In genomic region chr9:105064248-105065118, GRCh38 we compare ENCODE assay signal across 1 cellular context.
TF ChIP-seq lines count a peak whose summit lies in the region.

No MANE protein-coding gene starts in this region.

TF ChIP-seq in K562, 482 proteins besides CTCF, POLR2A, EP300 and RAD21 (continued from another document and continues in another):
- TF ChIP-seq ZNF395 (CRISPR knock-in tag; IDR thresholded peaks at IDR 0.05) (peak; percentile 83; the same call in 1 of the 2 replicates), BCL6 (CRISPR knock-in tag; IDR thresholded peaks at IDR 0.05) (peak; percentile 80), CSDE1 (IDR thresholded peaks at IDR 0.05) (no peak), ZNF398 (CRISPR knock-in tag; IDR thresholded peaks at IDR 0.05) (no peak), TAL1 (IDR thresholded peaks at IDR 0.05) (no peak), ZNF41 (CRISPR knock-in tag; conservative IDR thresholded peaks at IDR 0.05) (peak; percentile 23; the same call in 1 of the 2 replicates), ATF3 (IDR thresholded peaks at IDR 0.05) (peak; percentile 57; the same call in 1 of the 2 replicates), ATF3 (CRISPR knock-in tag; conservative IDR thresholded peaks at IDR 0.05) (no peak), PTRF (tag; IDR thresholded peaks at IDR 0.05) (0 out of 2 replicates have a peak, but pooled peaks have one; percentile 34), CEBPG (CRISPR knock-in tag; IDR thresholded peaks at IDR 0.05) (peak; percentile 71), CEBPG (tag; conservative IDR thresholded peaks at IDR 0.05 in 1 of 2, IDR thresholded peaks at IDR 0.05 in 1 of 2) (peak; percentile 70 to 75; a peak in 3 of 4 replicates), LARP7 (IDR thresholded peaks at IDR 0.05) (no peak), SP2 (IDR thresholded peaks at IDR 0.05; ENCODE audit: extremely low read depth, low read depth, low read length, poor library complexity, severe bottlenecking) (no peak), MIER1 (IDR thresholded peaks at IDR 0.05; ENCODE audit: low read depth) (no peak), ZNF407 (IDR thresholded peaks at IDR 0.05; ENCODE audit: low read depth) (no peak), PYGO2 (tag; IDR thresholded peaks at IDR 0.05) (0 out of 2 replicates have a peak, but pooled peaks have one; percentile 9), SMAD4 (CRISPR knock-in tag; conservative IDR thresholded peaks at IDR 0.05) (peak; percentile 79), ZNF76 (CRISPR knock-in tag; IDR thresholded peaks at IDR 0.05; ENCODE audit: borderline replicate concordance) (peak; percentile 75; the same call in 1 of the 2 replicates), KDM2B (CRISPR knock-in tag; IDR thresholded peaks at IDR 0.05) (no peak), NR2C2 (CRISPR knock-in tag; IDR thresholded peaks at IDR 0.05) (no peak), NR2C2 (tag; IDR thresholded peaks at IDR 0.05) (peak; percentile 71; the same call in 1 of the 2 replicates), TAF7 (tag; IDR thresholded peaks at IDR 0.05) (0 out of 2 replicates have a peak, but pooled peaks have one; percentile 32), ZNF175 (CRISPR knock-in tag; IDR thresholded peaks at IDR 0.05; ENCODE audit: low read depth) (peak; percentile 93)
- TF ChIP-seq, protein P1, sequence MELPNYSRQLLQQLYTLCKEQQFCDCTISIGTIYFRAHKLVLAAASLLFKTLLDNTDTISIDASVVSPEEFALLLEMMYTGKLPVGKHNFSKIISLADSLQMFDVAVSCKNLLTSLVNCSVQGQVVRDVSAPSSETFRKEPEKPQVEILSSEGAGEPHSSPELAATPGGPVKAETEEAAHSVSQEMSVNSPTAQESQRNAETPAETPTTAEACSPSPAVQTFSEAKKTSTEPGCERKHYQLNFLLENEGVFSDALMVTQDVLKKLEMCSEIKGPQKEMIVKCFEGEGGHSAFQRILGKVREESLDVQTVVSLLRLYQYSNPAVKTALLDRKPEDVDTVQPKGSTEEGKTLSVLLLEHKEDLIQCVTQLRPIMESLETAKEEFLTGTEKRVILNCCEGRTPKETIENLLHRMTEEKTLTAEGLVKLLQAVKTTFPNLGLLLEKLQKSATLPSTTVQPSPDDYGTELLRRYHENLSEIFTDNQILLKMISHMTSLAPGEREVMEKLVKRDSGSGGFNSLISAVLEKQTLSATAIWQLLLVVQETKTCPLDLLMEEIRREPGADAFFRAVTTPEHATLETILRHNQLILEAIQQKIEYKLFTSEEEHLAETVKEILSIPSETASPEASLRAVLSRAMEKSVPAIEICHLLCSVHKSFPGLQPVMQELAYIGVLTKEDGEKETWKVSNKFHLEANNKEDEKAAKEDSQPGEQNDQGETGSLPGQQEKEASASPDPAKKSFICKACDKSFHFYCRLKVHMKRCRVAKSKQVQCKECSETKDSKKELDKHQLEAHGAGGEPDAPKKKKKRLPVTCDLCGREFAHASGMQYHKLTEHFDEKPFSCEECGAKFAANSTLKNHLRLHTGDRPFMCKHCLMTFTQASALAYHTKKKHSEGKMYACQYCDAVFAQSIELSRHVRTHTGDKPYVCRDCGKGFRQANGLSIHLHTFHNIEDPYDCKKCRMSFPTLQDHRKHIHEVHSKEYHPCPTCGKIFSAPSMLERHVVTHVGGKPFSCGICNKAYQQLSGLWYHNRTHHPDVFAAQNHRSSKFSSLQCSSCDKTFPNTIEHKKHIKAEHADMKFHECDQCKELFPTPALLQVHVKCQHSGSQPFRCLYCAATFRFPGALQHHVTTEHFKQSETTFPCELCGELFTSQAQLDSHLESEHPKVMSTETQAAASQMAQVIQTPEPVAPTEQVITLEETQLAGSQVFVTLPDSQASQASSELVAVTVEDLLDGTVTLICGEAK (IDR thresholded peaks at IDR 0.05), result no peak
- TF ChIP-seq, protein P1 (CRISPR knock-in tag; IDR thresholded peaks at IDR 0.05), result no peak
- TF ChIP-seq, protein P2, sequence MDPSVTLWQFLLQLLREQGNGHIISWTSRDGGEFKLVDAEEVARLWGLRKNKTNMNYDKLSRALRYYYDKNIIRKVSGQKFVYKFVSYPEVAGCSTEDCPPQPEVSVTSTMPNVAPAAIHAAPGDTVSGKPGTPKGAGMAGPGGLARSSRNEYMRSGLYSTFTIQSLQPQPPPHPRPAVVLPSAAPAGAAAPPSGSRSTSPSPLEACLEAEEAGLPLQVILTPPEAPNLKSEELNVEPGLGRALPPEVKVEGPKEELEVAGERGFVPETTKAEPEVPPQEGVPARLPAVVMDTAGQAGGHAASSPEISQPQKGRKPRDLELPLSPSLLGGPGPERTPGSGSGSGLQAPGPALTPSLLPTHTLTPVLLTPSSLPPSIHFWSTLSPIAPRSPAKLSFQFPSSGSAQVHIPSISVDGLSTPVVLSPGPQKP (CRISPR knock-in tag; IDR thresholded peaks at IDR 0.05), result no peak
- TF ChIP-seq, protein P3, sequence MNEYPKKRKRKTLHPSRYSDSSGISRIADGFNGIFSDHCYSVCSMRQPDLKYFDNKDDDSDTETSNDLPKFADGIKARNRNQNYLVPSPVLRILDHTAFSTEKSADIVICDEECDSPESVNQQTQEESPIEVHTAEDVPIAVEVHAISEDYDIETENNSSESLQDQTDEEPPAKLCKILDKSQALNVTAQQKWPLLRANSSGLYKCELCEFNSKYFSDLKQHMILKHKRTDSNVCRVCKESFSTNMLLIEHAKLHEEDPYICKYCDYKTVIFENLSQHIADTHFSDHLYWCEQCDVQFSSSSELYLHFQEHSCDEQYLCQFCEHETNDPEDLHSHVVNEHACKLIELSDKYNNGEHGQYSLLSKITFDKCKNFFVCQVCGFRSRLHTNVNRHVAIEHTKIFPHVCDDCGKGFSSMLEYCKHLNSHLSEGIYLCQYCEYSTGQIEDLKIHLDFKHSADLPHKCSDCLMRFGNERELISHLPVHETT (CRISPR knock-in tag; conservative IDR thresholded peaks at IDR 0.05 in 1 of 2, IDR thresholded peaks at IDR 0.05 in 1 of 2), result peak in 1 of 2 experiments; percentile 54; a peak in 1 of 4 replicates
- TF ChIP-seq, protein P4, sequence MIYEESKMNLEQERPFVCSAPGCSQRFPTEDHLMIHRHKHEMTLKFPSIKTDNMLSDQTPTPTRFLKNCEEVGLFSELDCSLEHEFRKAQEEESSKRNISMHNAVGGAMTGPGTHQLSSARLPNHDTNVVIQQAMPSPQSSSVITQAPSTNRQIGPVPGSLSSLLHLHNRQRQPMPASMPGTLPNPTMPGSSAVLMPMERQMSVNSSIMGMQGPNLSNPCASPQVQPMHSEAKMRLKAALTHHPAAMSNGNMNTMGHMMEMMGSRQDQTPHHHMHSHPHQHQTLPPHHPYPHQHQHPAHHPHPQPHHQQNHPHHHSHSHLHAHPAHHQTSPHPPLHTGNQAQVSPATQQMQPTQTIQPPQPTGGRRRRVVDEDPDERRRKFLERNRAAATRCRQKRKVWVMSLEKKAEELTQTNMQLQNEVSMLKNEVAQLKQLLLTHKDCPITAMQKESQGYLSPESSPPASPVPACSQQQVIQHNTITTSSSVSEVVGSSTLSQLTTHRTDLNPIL (CRISPR knock-in tag; IDR thresholded peaks at IDR 0.05), result peak; percentile 84; the same call in 1 of the 2 replicates
